In the genomic region with DNA sequence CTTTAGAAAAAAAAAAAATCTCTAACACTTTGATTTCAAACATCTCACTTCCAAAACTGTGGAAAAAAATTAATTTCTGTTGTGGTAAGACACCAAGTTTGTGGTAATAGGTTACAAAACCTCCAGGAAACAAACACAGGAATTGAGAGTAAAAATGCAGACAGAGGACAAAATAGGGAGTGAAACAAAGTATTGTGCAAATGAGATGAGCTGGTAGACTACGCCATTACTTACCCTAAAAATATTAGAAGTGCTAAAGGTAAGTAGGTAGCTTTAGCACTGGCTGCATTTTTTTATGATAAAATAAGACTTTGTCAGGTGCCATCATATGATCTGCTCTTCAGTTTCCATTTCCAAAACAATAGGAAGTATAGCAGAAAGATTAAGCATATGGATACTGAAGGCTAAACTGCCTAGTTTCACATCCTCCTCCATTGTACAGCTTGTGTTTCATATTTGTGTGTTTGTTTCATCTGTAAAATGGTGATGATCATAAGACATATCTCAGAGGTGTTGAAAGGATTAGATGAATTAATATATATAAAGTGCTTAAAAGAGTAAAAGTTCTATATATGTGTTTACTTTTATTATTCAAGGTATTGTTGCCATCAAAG, we compare ENCODE assay signal across 20 cellular contexts.
A peak's percentile ranks its signal among the peaks of the same experiment; 100 is the strongest.
DNase-seq lines count a peak whose midpoint lies in the region; ATAC-seq and TF ChIP-seq lines count a peak whose summit lies in the region.
"Had no signal": no experiment of that assay in that cellular context is flagged by ENCODE, and none has a peak within 500 bp of the region (broad histone marks: within the 10 kb centered on the region; RNA-seq: fewer than 3 reads in every experiment).

No MANE protein-coding gene starts in this region.

- H3K9me3 ChIP-seq in SJCRH30 (replicated peaks), result no peaks in the 10 kb centered on the region; the same call in 1 of the 2 replicates
- H3K9me3 ChIP-seq: Caco-2, tibial artery had no signal

- POLR2A ChIA-PET in WTC11 (lab: Charles Lee), result no interaction called here

- TF ChIP-seq CTCF in WTC11 (IDR thresholded peaks at IDR 0.05), result no peak

- CTCF ChIA-PET in WTC11 (lab: Charles Lee), result no interaction called here

- H3K9me3 Mint-ChIP-seq in WTC11, result no peaks in the 10 kb centered on the region
- H3K9me3 Mint-ChIP-seq: activated naive CD4-positive, alpha-beta T cell treated with anti-CD3 and anti-CD28 coated beads for 36 hours; activated T-cell treated with anti-CD3 and anti-CD28 coated beads, Interleukin-2, amount 50 U/mL, for 24 hours had no signal

- H3K4me3 ChIP-seq in SJCRH30, result no peak overlapping the region
- H3K4me3 ChIP-seq: cardiac muscle cell, lung, skin epidermis, tibial artery had no signal

- no peak overlapping the region for H3K4me3 Mint-ChIP-seq in WTC11
- H3K4me3 Mint-ChIP-seq: activated CD8-positive, alpha-beta T cell treated with anti-CD3 and anti-CD28 coated beads, Interleukin-2, amount 10 ng/mL, durations not matched to agents 7 days and 5 days; activated naive CD4-positive, alpha-beta T cell treated with anti-CD3 and anti-CD28 coated beads for 36 hours; activated T-cell treated with anti-CD3 and anti-CD28 coated beads, Interleukin-2, amount 50 U/mL, for 24 hours had no signal

- DNase-seq in medulla oblongata (ENCODE audit: extremely low spot score) (peak; percentile 29), WTC11 (ENCODE audit: low spot score) (no peak), SJCRH30 (no peak), NCI-H146 treated with DMSO at 0.1 percent for 48 hours (lab: John Stamatoyannopoulos, UW; ENCODE audit: unreplicated experiment) (no peak)
- DNase-seq: activated CD4-positive, CD25-positive, alpha-beta regulatory T cell treated with anti-CD3 and anti-CD28 coated beads, Interleukin-2, amount 50 U/mL, for 72 hours; activated CD8-positive, alpha-beta T cell treated with anti-CD3 and anti-CD28 coated beads, Interleukin-2, amount 10 ng/mL, durations not matched to agents 7 days and 5 days; activated naive CD4-positive, alpha-beta T cell treated with anti-CD3 and anti-CD28 coated beads for 36 hours; activated T-cell treated with anti-CD3 and anti-CD28 coated beads, Interleukin-2, amount 50 U/mL, for 24 hours; Caco-2; foreskin keratinocyte; hypothalamus; NCI-H1694 treated with DMSO at 0.1 percent for 48 hours; stimulated activated naive CD4-positive, alpha-beta T cell treated with Interleukin-2 at 50 U/mL for 16 hours; tibial artery had no signal

- ATAC-seq in GM18867 (IDR thresholded peaks at IDR 0.05; ENCODE audit: unreplicated experiment) (peak; percentile 72), GM21528 (IDR thresholded peaks at IDR 0.05; ENCODE audit: low FRiP score, unreplicated experiment) (peak; percentile 59), HG03575 (IDR thresholded peaks at IDR 0.05; ENCODE audit: extremely low read depth, insufficient number of reproducible peaks, low FRiP score, unreplicated experiment) (peak; percentile 69), WTC11 (no peak)
- ATAC-seq: activated CD8-positive, alpha-beta T cell treated with anti-CD3 and anti-CD28 coated beads, Interleukin-2, amount 10 ng/mL, durations not matched to agents 7 days and 5 days; foreskin keratinocyte had no signal

- peaks cover 8% of the 10 kb centered on the region for H3K4me1 ChIP-seq in SJCRH30
- H3K4me1 ChIP-seq: tibial artery had no signal

- no peak overlapping the region for H3K27ac ChIP-seq in SJCRH30
- H3K27ac ChIP-seq: cardiac muscle cell, foreskin keratinocyte, skin epidermis, tibial artery had no signal

- H3K27me3 Mint-ChIP-seq in WTC11 (ENCODE audit: low read depth), result no peaks in the 10 kb centered on the region
- H3K27me3 Mint-ChIP-seq: activated T-cell treated with anti-CD3 and anti-CD28 coated beads, Interleukin-2, amount 50 U/mL, for 24 hours had no signal

- no peaks in the 10 kb centered on the region for H3K36me3 Mint-ChIP-seq in WTC11

- H3K27ac Mint-ChIP-seq in WTC11, result no peak overlapping the region
- H3K27ac Mint-ChIP-seq: activated CD8-positive, alpha-beta T cell treated with anti-CD3 and anti-CD28 coated beads, Interleukin-2, amount 10 ng/mL, durations not matched to agents 7 days and 5 days; activated naive CD4-positive, alpha-beta T cell treated with anti-CD3 and anti-CD28 coated beads for 36 hours; activated T-cell treated with anti-CD3 and anti-CD28 coated beads, Interleukin-2, amount 50 U/mL, for 24 hours had no signal

- no peaks in the 10 kb centered on the region for H3K27me3 ChIP-seq in SJCRH30
- H3K27me3 ChIP-seq: cardiac muscle cell, foreskin keratinocyte, tibial artery had no signal

- no peaks in the 10 kb centered on the region for H3K36me3 ChIP-seq in SJCRH30
- H3K36me3 ChIP-seq: cardiac muscle cell, tibial artery had no signal

- peaks cover 5% of the 10 kb centered on the region for H3K4me1 Mint-ChIP-seq in WTC11

TF ChIP-seq in WTC11, 78 proteins besides CTCF, POLR2A, EP300 and RAD21 (continues in another document):
- TF ChIP-seq EMX1 (CRISPR knock-in tag; IDR thresholded peaks at IDR 0.05) (no peak), ZNF121 (CRISPR knock-in tag; IDR thresholded peaks at IDR 0.05) (no peak), GABPB1 (CRISPR knock-in tag; IDR thresholded peaks at IDR 0.05) (no peak), TCF7 (CRISPR knock-in tag; IDR thresholded peaks at IDR 0.05; ENCODE audit: low read depth) (no peak), NFE2L1 (CRISPR knock-in tag; IDR thresholded peaks at IDR 0.05) (no peak), ESRRA (CRISPR knock-in tag; IDR thresholded peaks at IDR 0.05; ENCODE audit: borderline replicate concordance) (no peak), GTF2I (CRISPR knock-in tag; conservative IDR thresholded peaks at IDR 0.05) (no peak), FOXP1 (CRISPR knock-in tag; IDR thresholded peaks at IDR 0.05; ENCODE audit: borderline replicate concordance) (no peak), RELA (CRISPR knock-in tag; IDR thresholded peaks at IDR 0.05; ENCODE audit: borderline replicate concordance) (no peak), CREM (CRISPR knock-in tag; IDR thresholded peaks at IDR 0.05) (no peak), FOXJ3 (CRISPR knock-in tag; IDR thresholded peaks at IDR 0.05; ENCODE audit: borderline replicate concordance) (no peak)
- TF ChIP-seq, protein P1, sequence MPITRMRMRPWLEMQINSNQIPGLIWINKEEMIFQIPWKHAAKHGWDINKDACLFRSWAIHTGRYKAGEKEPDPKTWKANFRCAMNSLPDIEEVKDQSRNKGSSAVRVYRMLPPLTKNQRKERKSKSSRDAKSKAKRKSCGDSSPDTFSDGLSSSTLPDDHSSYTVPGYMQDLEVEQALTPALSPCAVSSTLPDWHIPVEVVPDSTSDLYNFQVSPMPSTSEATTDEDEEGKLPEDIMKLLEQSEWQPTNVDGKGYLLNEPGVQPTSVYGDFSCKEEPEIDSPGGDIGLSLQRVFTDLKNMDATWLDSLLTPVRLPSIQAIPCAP (CRISPR knock-in tag; IDR thresholded peaks at IDR 0.05), result no peak
- TF ChIP-seq, protein P2, sequence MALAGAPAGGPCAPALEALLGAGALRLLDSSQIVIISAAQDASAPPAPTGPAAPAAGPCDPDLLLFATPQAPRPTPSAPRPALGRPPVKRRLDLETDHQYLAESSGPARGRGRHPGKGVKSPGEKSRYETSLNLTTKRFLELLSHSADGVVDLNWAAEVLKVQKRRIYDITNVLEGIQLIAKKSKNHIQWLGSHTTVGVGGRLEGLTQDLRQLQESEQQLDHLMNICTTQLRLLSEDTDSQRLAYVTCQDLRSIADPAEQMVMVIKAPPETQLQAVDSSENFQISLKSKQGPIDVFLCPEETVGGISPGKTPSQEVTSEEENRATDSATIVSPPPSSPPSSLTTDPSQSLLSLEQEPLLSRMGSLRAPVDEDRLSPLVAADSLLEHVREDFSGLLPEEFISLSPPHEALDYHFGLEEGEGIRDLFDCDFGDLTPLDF (CRISPR knock-in tag; IDR thresholded peaks at IDR 0.05), result no peak
- TF ChIP-seq, protein P3, sequence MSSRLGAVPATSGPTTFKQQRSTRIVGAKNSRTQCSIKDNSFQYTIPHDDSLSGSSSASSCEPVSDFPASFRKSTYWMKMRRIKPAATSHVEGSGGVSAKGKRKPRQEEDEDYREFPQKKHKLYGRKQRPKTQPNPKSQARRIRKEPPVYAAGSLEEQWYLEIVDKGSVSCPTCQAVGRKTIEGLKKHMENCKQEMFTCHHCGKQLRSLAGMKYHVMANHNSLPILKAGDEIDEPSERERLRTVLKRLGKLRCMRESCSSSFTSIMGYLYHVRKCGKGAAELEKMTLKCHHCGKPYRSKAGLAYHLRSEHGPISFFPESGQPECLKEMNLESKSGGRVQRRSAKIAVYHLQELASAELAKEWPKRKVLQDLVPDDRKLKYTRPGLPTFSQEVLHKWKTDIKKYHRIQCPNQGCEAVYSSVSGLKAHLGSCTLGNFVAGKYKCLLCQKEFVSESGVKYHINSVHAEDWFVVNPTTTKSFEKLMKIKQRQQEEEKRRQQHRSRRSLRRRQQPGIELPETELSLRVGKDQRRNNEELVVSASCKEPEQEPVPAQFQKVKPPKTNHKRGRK (CRISPR knock-in tag; IDR thresholded peaks at IDR 0.05; ENCODE audit: borderline replicate concordance), result no peak
- TF ChIP-seq, protein P4, sequence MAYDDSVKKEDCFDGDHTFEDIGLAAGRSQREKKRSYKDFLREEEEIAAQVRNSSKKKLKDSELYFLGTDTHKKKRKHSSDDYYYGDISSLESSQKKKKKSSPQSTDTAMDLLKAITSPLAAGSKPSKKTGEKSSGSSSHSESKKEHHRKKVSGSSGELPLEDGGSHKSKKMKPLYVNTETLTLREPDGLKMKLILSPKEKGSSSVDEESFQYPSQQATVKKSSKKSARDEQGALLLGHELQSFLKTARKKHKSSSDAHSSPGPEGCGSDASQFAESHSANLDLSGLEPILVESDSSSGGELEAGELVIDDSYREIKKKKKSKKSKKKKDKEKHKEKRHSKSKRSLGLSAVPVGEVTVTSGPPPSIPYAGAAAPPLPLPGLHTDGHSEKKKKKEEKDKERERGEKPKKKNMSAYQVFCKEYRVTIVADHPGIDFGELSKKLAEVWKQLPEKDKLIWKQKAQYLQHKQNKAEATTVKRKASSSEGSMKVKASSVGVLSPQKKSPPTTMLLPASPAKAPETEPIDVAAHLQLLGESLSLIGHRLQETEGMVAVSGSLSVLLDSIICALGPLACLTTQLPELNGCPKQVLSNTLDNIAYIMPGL (CRISPR knock-in tag; IDR thresholded peaks at IDR 0.05), result no peak
- TF ChIP-seq, protein P5, sequence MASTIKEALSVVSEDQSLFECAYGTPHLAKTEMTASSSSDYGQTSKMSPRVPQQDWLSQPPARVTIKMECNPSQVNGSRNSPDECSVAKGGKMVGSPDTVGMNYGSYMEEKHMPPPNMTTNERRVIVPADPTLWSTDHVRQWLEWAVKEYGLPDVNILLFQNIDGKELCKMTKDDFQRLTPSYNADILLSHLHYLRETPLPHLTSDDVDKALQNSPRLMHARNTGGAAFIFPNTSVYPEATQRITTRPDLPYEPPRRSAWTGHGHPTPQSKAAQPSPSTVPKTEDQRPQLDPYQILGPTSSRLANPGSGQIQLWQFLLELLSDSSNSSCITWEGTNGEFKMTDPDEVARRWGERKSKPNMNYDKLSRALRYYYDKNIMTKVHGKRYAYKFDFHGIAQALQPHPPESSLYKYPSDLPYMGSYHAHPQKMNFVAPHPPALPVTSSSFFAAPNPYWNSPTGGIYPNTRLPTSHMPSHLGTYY (CRISPR knock-in tag; IDR thresholded peaks at IDR 0.05), result no peak
